ENCODE assay signal across 1 cellular context in genomic region chr20:44574372-44574771, GRCh38.
TF ChIP-seq lines count a peak whose summit lies in the region.

No MANE protein-coding gene starts in this region.

TF ChIP-seq in IMR-90, 13 proteins besides CTCF, POLR2A, EP300 and RAD21:
- TF ChIP-seq FOS (IDR thresholded peaks at IDR 0.05; ENCODE audit: low read depth, low read length) (no peak), NFE2L2 (IDR thresholded peaks at IDR 0.05; ENCODE audit: low read depth, low read length) (no peak), MAFK (IDR thresholded peaks at IDR 0.05; ENCODE audit: low read depth, low read length) (no peak)
